ENCODE assay signal across 1 cellular context in the genomic region with DNA sequence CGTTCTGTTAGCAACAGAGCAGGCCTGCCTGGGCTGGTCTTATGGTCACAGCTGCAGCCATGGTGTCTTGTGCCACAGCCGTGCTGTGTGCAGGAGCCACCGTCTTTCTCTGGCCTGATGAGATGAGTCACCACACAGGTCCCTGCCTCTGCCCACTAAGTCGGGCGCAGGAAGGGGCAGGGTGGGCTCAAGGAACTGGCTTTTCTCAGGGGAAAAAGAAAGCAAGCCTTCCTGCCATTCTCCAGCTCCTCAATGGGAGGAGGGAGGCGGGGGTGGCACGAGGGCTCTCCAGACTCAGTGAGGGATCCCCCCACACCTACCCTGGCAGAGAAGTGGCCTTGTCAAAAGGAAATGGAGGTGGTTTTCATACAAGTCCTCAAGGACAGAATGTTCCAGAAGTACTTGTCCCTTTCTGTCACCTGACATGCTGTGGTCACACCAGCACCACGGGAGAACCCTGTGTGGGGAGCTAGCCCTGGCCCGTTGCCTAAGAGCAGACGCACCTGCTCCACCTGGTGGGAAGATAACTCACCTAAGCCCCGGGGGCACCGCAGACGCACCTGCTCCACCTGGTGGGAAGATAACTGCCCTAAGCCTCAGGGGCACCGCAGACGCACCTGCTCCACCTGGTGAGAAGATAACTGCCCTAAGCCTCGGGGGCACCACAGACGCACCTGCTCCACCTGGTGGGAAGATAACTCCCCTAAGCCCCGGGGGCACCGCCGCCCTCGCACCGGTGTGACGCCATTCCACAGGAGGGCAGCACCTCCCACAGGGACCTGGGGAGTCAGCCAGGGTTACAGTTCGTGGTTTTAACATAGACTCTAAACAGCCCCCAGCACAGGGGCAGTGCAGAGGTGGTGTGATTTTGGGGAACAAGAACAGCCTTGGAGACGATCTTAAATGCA.
TF ChIP-seq lines count a peak whose summit lies in the region.

No MANE protein-coding gene starts in this region.

TF ChIP-seq in H1, 55 proteins besides CTCF, POLR2A, EP300 and RAD21:
- TF ChIP-seq GABPA (IDR thresholded peaks at IDR 0.05; ENCODE audit: borderline replicate concordance, insufficient read depth, low read length) (no peak), TAF7 (optimal IDR thresholded peaks at IDR 0.05; ENCODE audit: borderline replicate concordance, low read depth, low read length) (no peak), TCF12 (IDR thresholded peaks at IDR 0.05; ENCODE audit: low read depth, low read length) (peak; percentile 71; the same call in 1 of the 2 replicates), KDM4A (IDR thresholded peaks at IDR 0.05; ENCODE audit: low read depth, low read length, severe bottlenecking) (no peak), TBP (IDR thresholded peaks at IDR 0.05; ENCODE audit: low read depth, low read length) (no peak), ASH2L (IDR thresholded peaks at IDR 0.05; ENCODE audit: low read length) (no peak)
- TF ChIP-seq, protein P1, sequence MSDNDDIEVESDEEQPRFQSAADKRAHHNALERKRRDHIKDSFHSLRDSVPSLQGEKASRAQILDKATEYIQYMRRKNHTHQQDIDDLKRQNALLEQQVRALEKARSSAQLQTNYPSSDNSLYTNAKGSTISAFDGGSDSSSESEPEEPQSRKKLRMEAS (IDR thresholded peaks at IDR 0.05): peak; percentile 50; the same call in 1 of the 2 replicates
